In genomic region chr21:37903396-37903795, GRCh38 we compare ENCODE assay signal across 10 cellular contexts. TPM values are rescaled to one million over a fixed set of nuclear protein-coding genes. Genes with fewer than 3 reads are reported as not detected.
"Had no signal": no experiment of that assay in that cellular context is flagged by ENCODE, and none has a peak within 500 bp of the region (broad histone marks: within the 10 kb centered on the region; RNA-seq: fewer than 3 reads in every experiment).

No MANE protein-coding gene starts in this region.

- H3K4me1 ChIP-seq: HAP-1 had no signal

- H3K27ac ChIP-seq: GM23248 had no signal

- H3K9me3 ChIP-seq: HAP-1 had no signal

- DNase-seq: GM23248, GOT3, H7, H9, HCEC 1CT, HFFc6 had no signal

- H3K36me3 ChIP-seq: HAP-1 had no signal

- H3K4me3 Mint-ChIP-seq: GM23338, H9, HFFc6 had no signal

- ATAC-seq: GM23338, HCT116 had no signal

- H3K9me3 Mint-ChIP-seq: GM23338, H9, HFFc6 had no signal

- H2AFZ ChIP-seq: GM23248, GM23338 had no signal

- H3K27ac Mint-ChIP-seq: GM23338, HFFc6 had no signal

- H3K4me3 ChIP-seq: GM23248, GM23338, HAP-1 had no signal

- H3K4me2 ChIP-seq: GM23338 had no signal

- H3K9ac ChIP-seq: GM23248 had no signal

RNA-seq across cellular contexts. Expression of gene KCNJ6, which starts 12.9 kb away (rescaled TPM):
- total RNA-seq: GM23248, H4, H7, HFFc6 had no signal
